Comparison of ENCODE assay signal across 1 cellular context in genomic region chr10:72395576-72395975, GRCh38.
A peak's percentile ranks its signal among the peaks of the same experiment; 100 is the strongest.
TF ChIP-seq lines count a peak whose summit lies in the region.
"Not testable (repeated sequence)": the region's sequence is repeated elsewhere in the genome, so short reads cannot be mapped to it uniquely, and the experiment has no call there.

No MANE protein-coding gene starts in this region.

TF ChIP-seq in K562, 482 proteins besides CTCF, POLR2A, EP300 and RAD21:
- TF ChIP-seq IRF2 (CRISPR knock-in tag; IDR thresholded peaks at IDR 0.05) (0 out of 2 replicates have a peak, but pooled peaks have one; percentile 45), PKNOX1 (IDR thresholded peaks at IDR 0.05) (peak; percentile 8; the same call in 1 of the 2 replicates), PBX2 (tag; conservative IDR thresholded peaks at IDR 0.05; ENCODE audit: low read depth) (0 out of 2 replicates have a peak, but pooled peaks have one; percentile 10)
- TF ChIP-seq PBX2 (CRISPR knock-in tag; IDR thresholded peaks at IDR 0.05; ENCODE audit: low read depth): not testable (repeated sequence)
